In genomic region chr3:116000315-116000714, GRCh38 we compare ENCODE assay signal across 8 cellular contexts.
DNase-seq lines count a peak whose midpoint lies in the region; TF ChIP-seq lines count a peak whose summit lies in the region.

No MANE protein-coding gene starts in this region.

- H3K4me3 ChIP-seq in HEK293 (ENCODE audit: low read depth, low read length) = no peak overlapping the region

- DNase-seq in GM10266 (ENCODE audit: extremely low spot score) = peak; percentile 11
- peak; percentile 10 for DNase-seq in NCI-H1694 treated with DMSO at 0.1 percent for 48 hours (lab: John Stamatoyannopoulos, UW)
- DNase-seq in head of caudate nucleus = peak in 29 of 42 donors; percentile 5 to 68 (median 26)
- DNase-seq in mesenteric fat pad (ENCODE audit: low spot score) = no peak
- no peak for DNase-seq in NOMO-1 treated with DMSO at 0.1 percent for 48 hours (lab: John Stamatoyannopoulos, UW; ENCODE audit: unreplicated experiment)
- no peak for DNase-seq in G401 (ENCODE audit: low spot score)
- DNase-seq in activated CD4-positive, alpha-beta T cell treated with anti-CD3 and anti-CD28 coated beads for 1 hour = no peak

- H3K9me3 ChIP-seq in HEK293 (ENCODE audit: control insufficient read depth, insufficient read depth, low read depth, low read length) = no peaks in the 10 kb centered on the region

- CTCF ChIA-PET in HEK293 (lab: Yijun Ruan, JAX) = no interaction called here

- TF ChIP-seq CTCF in GM10266 (IDR thresholded peaks at IDR 0.05; ENCODE audit: control insufficient read depth, insufficient read depth, low read depth, missing control alignments) (no peak), HEK293 (tag by site-specific recombination; IDR thresholded peaks at IDR 0.05) (no peak)

- intact Hi-C loops in head of caudate nucleus (cut with DNase I) = no loop called here

- H3K4me1 ChIP-seq in HEK293 (ENCODE audit: control insufficient read depth, insufficient read depth, low read length) = no peaks in the 10 kb centered on the region

- in situ Hi-C loops in G401 (cut with HindIII; ENCODE audit: low sequenced_read_pairs) = no loop called here

- no peaks in the 10 kb centered on the region for H3K36me3 ChIP-seq in HEK293 (ENCODE audit: control insufficient read depth in 2 of 2, insufficient read depth in 1 of 2, low read length in 2 of 2)

- H3K27ac ChIP-seq in HEK293 (ENCODE audit: extremely low read depth, low read depth, low read length) = no peak overlapping the region

- POLR2A ChIA-PET in HEK293 (lab: Yijun Ruan, JAX) = no interaction called here

TF ChIP-seq in HEK293, 187 proteins besides CTCF, POLR2A, EP300 and RAD21:
- TF ChIP-seq ZNF48 (tag by site-specific recombination; IDR thresholded peaks at IDR 0.05) = no peak
- no peak for TF ChIP-seq ZNF366 (tag by site-specific recombination; conservative IDR thresholded peaks at IDR 0.05)
- no peak for TF ChIP-seq ZNF530 (tag by site-specific recombination; IDR thresholded peaks at IDR 0.05; ENCODE audit: low read depth)
- peak; percentile 27; the same call in 1 of the 2 replicates for TF ChIP-seq GLIS1 (tag by site-specific recombination; IDR thresholded peaks at IDR 0.05)
- no peak for TF ChIP-seq ZNF146 (tag by site-specific recombination; IDR thresholded peaks at IDR 0.05)
- TF ChIP-seq ZFP41 (tag by site-specific recombination; IDR thresholded peaks at IDR 0.05; ENCODE audit: borderline replicate concordance) = no peak
TF ChIP-seq in HEK293: peak in this region for 1.

Comparison
In these comparisons a context has a peak if more than half of its experiments do, and no peak if none do; other contexts are left out.
1. DNase-seq: peak in GM10266 (single experiment), NCI-H1694 treated with DMSO at 0.1 percent for 48 hours (single experiment) and head of caudate nucleus (29 of 42); none in mesenteric fat pad (single experiment), NOMO-1 treated with DMSO at 0.1 percent for 48 hours (single experiment), G401 (single experiment) and activated CD4-positive, alpha-beta T cell treated with anti-CD3 and anti-CD28 coated beads for 1 hour (single experiment).